Comparison of ENCODE assay signal across 18 cellular contexts in genomic region chr9:123999668-124000067, GRCh38. TPM values are rescaled to one million over a fixed set of nuclear protein-coding genes. Genes with fewer than 3 reads are reported as not detected.
DNase-seq lines count a peak whose midpoint lies in the region; ATAC-seq and TF ChIP-seq lines count a peak whose summit lies in the region.
"Had no signal": no experiment of that assay in that cellular context is flagged by ENCODE, and none has a peak within 500 bp of the region (broad histone marks: within the 10 kb centered on the region; RNA-seq: fewer than 3 reads in every experiment).

No MANE protein-coding gene starts in this region.

- TF ChIP-seq CTCF in tibial artery (IDR thresholded peaks at IDR 0.05): no peak
- TF ChIP-seq CTCF in osteocyte (IDR thresholded peaks at IDR 0.05): no peak

- peaks cover 85% of the 10 kb centered on the region for H3K27me3 Mint-ChIP-seq in activated T-cell treated with anti-CD3 and anti-CD28 coated beads, Interleukin-2, amount 50 U/mL, for 4 hours (ENCODE audit: low read depth)
- peaks cover 90% of the 10 kb centered on the region for H3K27me3 Mint-ChIP-seq in osteocyte (ENCODE audit: unreplicated experiment)

- ATAC-seq in activated T-cell treated with anti-CD3 and anti-CD28 coated beads, Interleukin-2, amount 50 U/mL, for 4 hours: peak; percentile 7 to 21
- ATAC-seq in esophagus mucosa (peak; percentile 17), HG03432 (IDR thresholded peaks at IDR 0.05; ENCODE audit: unreplicated experiment) (no peak)

- no peak for DNase-seq in activated T-cell treated with anti-CD3 and anti-CD28 coated beads, Interleukin-2, amount 50 U/mL, for 4 hours
- DNase-seq in activated T-cell treated with anti-CD3 and anti-CD28 coated beads, Interleukin-2, amount 50 U/mL, for 48 hours: no peak
- peak; percentile 66 for DNase-seq in NCI-H69 (lab: John Stamatoyannopoulos, UW)
- no peak for DNase-seq in tibial artery
- DNase-seq in hepatic stellate cell (ENCODE audit: low spot score): no peak
- no peak for DNase-seq in osteocyte (ENCODE audit: extremely low spot score, unreplicated experiment)
- DNase-seq: activated CD4-positive, alpha-beta T cell treated with anti-CD3 and anti-CD28 coated beads, Interleukin-2, amount 10 ng/mL, durations not matched to agents 7 days and 5 days; activated gamma-delta T cell; AML-193; hypothalamus; Karpas-422; stimulated activated CD4-positive, alpha-beta T cell treated with anti-CD3 and anti-CD28 coated beads, Interleukin-15, amount 100 ng/mL, for 24 hours; stimulated activated CD8-positive, alpha-beta memory T cell treated with anti-CD3 and anti-CD28 coated beads, Interleukin-4, amount 100 ng/mL, for 48 hours had no signal

- H3K4me3 Mint-ChIP-seq in activated T-cell treated with anti-CD3 and anti-CD28 coated beads, Interleukin-2, amount 50 U/mL, for 4 hours: no peak overlapping the region
- no peak overlapping the region for H3K4me3 Mint-ChIP-seq in osteocyte (ENCODE audit: unreplicated experiment)

- no peaks in the 10 kb centered on the region for H3K9me3 Mint-ChIP-seq in activated T-cell treated with anti-CD3 and anti-CD28 coated beads, Interleukin-2, amount 50 U/mL, for 4 hours
- H3K9me3 Mint-ChIP-seq in osteocyte (ENCODE audit: unreplicated experiment): no peaks in the 10 kb centered on the region
- H3K9me3 Mint-ChIP-seq: activated CD4-positive, alpha-beta T cell treated with anti-CD3 and anti-CD28 coated beads, Interleukin-2, amount 10 ng/mL, durations not matched to agents 7 days and 5 days had no signal

- no peaks in the 10 kb centered on the region for H3K36me3 ChIP-seq in tibial artery

- H3K36me3 Mint-ChIP-seq in activated T-cell treated with anti-CD3 and anti-CD28 coated beads, Interleukin-2, amount 50 U/mL, for 4 hours (ENCODE audit: insufficient read depth): no peaks in the 10 kb centered on the region
- peaks cover 2% of the 10 kb centered on the region for H3K36me3 Mint-ChIP-seq in osteocyte (ENCODE audit: unreplicated experiment)

- peaks cover 0 to 35% (median 22%) of the 10 kb centered on the region in 4 donors for H3K4me1 ChIP-seq in tibial artery
- H3K4me1 ChIP-seq: parathyroid adenoma had no signal

- intact Hi-C loops in tibial artery (cut with DNase I; ENCODE audit: low total_unique reads): no loop called here

- no peaks in the 10 kb centered on the region for H3K9me3 ChIP-seq in tibial artery

- no peak overlapping the region for H3K27ac ChIP-seq in tibial artery
- H3K27ac ChIP-seq: parathyroid adenoma had no signal

- peak overlapping the region; percentile 24 to 44 for H3K4me3 ChIP-seq in tibial artery

- H3K27ac Mint-ChIP-seq in osteocyte (ENCODE audit: unreplicated experiment): no peak overlapping the region
- H3K27ac Mint-ChIP-seq: activated CD4-positive, alpha-beta T cell treated with anti-CD3 and anti-CD28 coated beads, Interleukin-2, amount 10 ng/mL, durations not matched to agents 7 days and 5 days had no signal

- H3K4me1 Mint-ChIP-seq in activated T-cell treated with anti-CD3 and anti-CD28 coated beads, Interleukin-2, amount 50 U/mL, for 4 hours (ENCODE audit: low read depth): peaks cover 33% of the 10 kb centered on the region
- peaks cover 27% of the 10 kb centered on the region for H3K4me1 Mint-ChIP-seq in osteocyte (ENCODE audit: unreplicated experiment)

- H3K27me3 ChIP-seq in tibial artery: peaks cover 0 to 95% of the 10 kb centered on the region in 2 donors

RNA-seq across cellular contexts. Expression of gene LHX2, which starts 11.9 kb away (rescaled TPM):
- under 1 TPM in 1 of 3 donors, not detected in 2; 0.10 TPM for total RNA-seq in activated T-cell treated with anti-CD3 and anti-CD28 coated beads, Interleukin-2, amount 50 U/mL, for 4 hours
- not detected for total RNA-seq in esophagus mucosa
- not detected in 2 replicates for total RNA-seq in osteocyte
- total RNA-seq: activated CD4-positive, alpha-beta T cell treated with anti-CD3 and anti-CD28 coated beads, Interleukin-2, amount 10 ng/mL, durations not matched to agents 7 days and 5 days; bronchial epithelial cell; T-helper 1 cell treated with Interleukin-12 subunit alpha and Interleukin-12 subunit beta and Interleukin-4 antibody, amounts not matched to agents 30 ng/mL and 1 ng/mL, for 36 hours had no signal
